18 cellular contexts compared by ENCODE assay signal in the genomic region with DNA sequence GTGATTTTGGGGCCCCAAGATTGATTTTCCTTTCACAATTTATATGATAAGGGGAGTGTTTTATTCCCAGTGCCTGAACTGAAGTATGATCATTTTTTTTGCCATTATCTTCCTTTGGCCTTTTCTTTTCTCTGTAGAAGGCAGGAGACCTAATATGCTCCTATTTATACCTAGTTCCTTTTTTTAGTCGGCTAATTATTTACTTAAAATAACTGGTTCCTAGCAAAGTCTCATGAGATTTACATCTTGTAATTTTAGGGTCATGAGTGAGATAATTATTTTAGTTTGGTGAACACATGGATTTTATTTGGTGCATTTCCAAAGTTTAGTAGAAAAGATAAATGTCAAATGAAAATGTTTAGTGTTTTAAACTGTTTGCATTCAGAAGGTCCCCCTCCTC. TPM values are rescaled to one million over a fixed set of nuclear protein-coding genes. Genes with fewer than 3 reads are reported as not detected.
DNase-seq lines count a peak whose midpoint lies in the region; ATAC-seq, FAIRE-seq and TF ChIP-seq lines count a peak whose summit lies in the region.
"Had no signal": no experiment of that assay in that cellular context is flagged by ENCODE, and none has a peak within 500 bp of the region (broad histone marks: within the 10 kb centered on the region; RNA-seq: fewer than 3 reads in every experiment).

No MANE protein-coding gene starts in this region.

- 0% methylated on average over 1 of the region's 1 CpG for WGBS in GM12878 (ENCODE audit: insufficient coverage, insufficient replicate concordance, low lambda C conversion rate, missing lambda C conversion rate)

- SMC1A ChIA-PET in GM12878 (lab: Charles Lee; ENCODE audit: uncharacterized antibody, unreplicated experiment): interaction anchor here (0.9 to 3.5 kb wide), 8 partner anchors 17 to 58 kb away, joined by 3 to 25 read pairs (median 5); partner anchors contain the start of gene SEC14L1

- H3K36me3 ChIP-seq in cardiac muscle cell (no peaks in the 10 kb centered on the region), GM12878 (ENCODE audit: control insufficient read depth in 2 of 2, insufficient read depth in 2 of 2, low read length in 1 of 2) (peaks cover 7 to 8% of the 10 kb centered on the region in 2 experiments; a peak in 3 of 4 replicates)

- POLR2A ChIA-PET in GM12878 (lab: Charles Lee): interaction anchor here (1.0 to 2.0 kb wide), 3 partner anchors 9 to 25 kb away, joined by 3 to 5 read pairs (median 4); partner anchors contain the start of gene SEC14L1
- POLR2A ChIA-PET in naive thymus-derived CD8-positive, alpha-beta T cell (lab: Charles Lee): no interaction called here

- TF ChIP-seq POLR2A in GM12878 (IDR thresholded peaks at IDR 0.05; ENCODE audit: low read depth, low read length): no peak

- intact Hi-C loops in cardiac septum (cut with DNase I) (no loop called here), GM12878 (cut with micrococcal nuclease; ENCODE audit: unreplicated experiment) (no loop called here)

- H3K9me3 Mint-ChIP-seq in naive thymus-derived CD8-positive, alpha-beta T cell: peaks cover 0 to 39% (median 16%) of the 10 kb centered on the region in 9 donors
- H3K9me3 Mint-ChIP-seq in type B pancreatic cell: peaks cover 16% of the 10 kb centered on the region

- no peak overlapping the region for H2AFZ ChIP-seq in GM12878 (ENCODE audit: control insufficient read depth, low read depth, low read length)

- H3K27ac ChIP-seq in cardiac muscle cell (peak overlapping the region; percentile 75), GM12878 (ENCODE audit: control insufficient read depth, insufficient read depth) (peak overlapping the region; percentile 28; the same call in 1 of the 2 replicates)

- peak; percentile 27 for FAIRE-seq in GM12878 (lab: Jason Lieb, UNC)

- H3K9ac ChIP-seq in GM12878 (ENCODE audit: control insufficient read depth, insufficient read depth, low read length): no peak overlapping the region

- no TSS peak for BruUV-seq in GM12878 (replicated peaks; lab: Mats Ljungman, UMichigan)

- no peak for TF ChIP-seq EP300 in GM12878 (IDR thresholded peaks at IDR 0.05; ENCODE audit: borderline replicate concordance in 1 of 2, control insufficient read depth in 1 of 2, low read depth in 2 of 2, low read length in 2 of 2)

- peaks cover 28 to 55% (median 51%) of the 10 kb centered on the region in 4 donors for H3K4me1 Mint-ChIP-seq in naive thymus-derived CD8-positive, alpha-beta T cell
- H3K4me1 Mint-ChIP-seq in type B pancreatic cell (ENCODE audit: unreplicated experiment): peaks cover 45% of the 10 kb centered on the region

- in situ Hi-C loops in GM12878 (cut with MboI): no loop called here

- H3K9me3 ChIP-seq in cardiac muscle cell (ENCODE audit: low read depth): no peaks in the 10 kb centered on the region
- peaks cover 36% of the 10 kb centered on the region for H3K9me3 ChIP-seq in GM12878 (replicated peaks; ENCODE audit: control insufficient read depth, insufficient read depth, low read length)

- no peaks in the 10 kb centered on the region for H3K27me3 Mint-ChIP-seq in naive thymus-derived CD8-positive, alpha-beta T cell
- no peaks in the 10 kb centered on the region for H3K27me3 Mint-ChIP-seq in type B pancreatic cell
- H3K27me3 Mint-ChIP-seq: activated CD8-positive, alpha-beta memory T cell treated with anti-CD3 and anti-CD28 coated beads, Interleukin-2, amount 10 ng/mL, durations not matched to agents 7 days and 5 days; activated naive CD4-positive, alpha-beta T cell treated with anti-CD3 and anti-CD28 coated beads, Interleukin-2, amount 10 ng/mL, durations not matched to agents 7 days and 5 days; stimulated activated naive CD8-positive, alpha-beta T cell treated with anti-CD3 and anti-CD28 coated beads, Interleukin-15, Interleukin-2, amounts not matched to agents 100 ng/mL and 50 ng/mL, for 24 hours had no signal

- H3K4me3 ChIP-seq in cardiac muscle cell: no peak overlapping the region
- no peak overlapping the region for H3K4me3 ChIP-seq in GM12878

- H3K36me3 Mint-ChIP-seq in naive thymus-derived CD8-positive, alpha-beta T cell: peaks cover 21 to 46% (median 22%) of the 10 kb centered on the region in 3 donors
- peaks cover 36% of the 10 kb centered on the region for H3K36me3 Mint-ChIP-seq in type B pancreatic cell

- RAD21 ChIA-PET in GM12878 (lab: Charles Lee; ENCODE audit: unreplicated experiment): interaction anchor here (1.0 to 1.5 kb wide), 3 partner anchors 16 to 56 kb away, joined by 3 to 6 read pairs (median 4); partner anchors contain the start of gene SEC14L1

- DNase-seq in cardiac muscle cell (ENCODE audit: low read depth in 1 of 2, low spot score in 1 of 2) (no peak), cardiac septum (ENCODE audit: low spot score) (no peak), GM12878 (ENCODE audit: low read depth, low spot score) (no peak), type B pancreatic cell (ENCODE audit: extremely low spot score, unreplicated experiment) (no peak)
- DNase-seq in naive thymus-derived CD8-positive, alpha-beta T cell: no peak
- no peak for DNase-seq in activated naive CD4-positive, alpha-beta T cell treated with anti-CD3 and anti-CD28 coated beads, Interleukin-2, amount 50 U/mL, for 16 hours
- DNase-seq: activated CD8-positive, alpha-beta memory T cell treated with anti-CD3 and anti-CD28 coated beads, Interleukin-2, amount 10 ng/mL, durations not matched to agents 7 days and 5 days; activated naive CD4-positive, alpha-beta T cell treated with anti-CD3 and anti-CD28 coated beads, Interleukin-2, amount 10 ng/mL, durations not matched to agents 7 days and 5 days; cerebellar nuclear complex; DMS 273 treated with DMSO at 0.1 percent for 48 hours; erythroblast; head of caudate nucleus; left cardiac atrium; NCI-H1930 had no signal

- peaks cover 64% of the 10 kb centered on the region for H3K79me2 ChIP-seq in GM12878 (ENCODE audit: control insufficient read depth, insufficient read depth, low read length)

- H4K20me1 ChIP-seq in GM12878 (ENCODE audit: control insufficient read depth, insufficient read depth): peaks cover 6% of the 10 kb centered on the region

- TF ChIP-seq CTCF in cardiac muscle cell (IDR thresholded peaks at IDR 0.05; ENCODE audit: low read depth, low read length) (no peak), GM12878 (IDR thresholded peaks at IDR 0.05 in 2 of 3, conservative IDR thresholded peaks at IDR 0.05 in 1 of 3; ENCODE audit: control insufficient read depth in 2 of 3, extremely low read depth in 1 of 3, insufficient read depth in 1 of 3, low read depth in 3 of 3, low read length in 3 of 3) (no peak), type B pancreatic cell (conservative IDR thresholded peaks at IDR 0.05) (no peak)

- H3K4me1 ChIP-seq in cardiac muscle cell (ENCODE audit: low read depth) (peaks cover 35% of the 10 kb centered on the region), GM12878 (ENCODE audit: control insufficient read depth, insufficient read depth, low read length) (peaks cover 14% of the 10 kb centered on the region)

- ATAC-seq in GM12878 (peak; percentile 55; the same call in 2 of the 3 replicates), HG02571 (IDR thresholded peaks at IDR 0.05; ENCODE audit: unreplicated experiment) (no peak), GM21367 (IDR thresholded peaks at IDR 0.05; ENCODE audit: unreplicated experiment) (no peak)
- ATAC-seq in naive thymus-derived CD8-positive, alpha-beta T cell: no peak
- ATAC-seq: activated CD8-positive, alpha-beta memory T cell treated with anti-CD3 and anti-CD28 coated beads, Interleukin-2, amount 10 ng/mL, durations not matched to agents 7 days and 5 days; HCT116; left cardiac atrium had no signal

- TF ChIP-seq RAD21 in GM12878 (IDR thresholded peaks at IDR 0.05; ENCODE audit: insufficient read depth, low read depth, low read length): no peak

- H3K27ac Mint-ChIP-seq in naive thymus-derived CD8-positive, alpha-beta T cell: peak overlapping the region in 8 of 10 donors; percentile 12 to 87 (median 76)
- no peak overlapping the region for H3K27ac Mint-ChIP-seq in type B pancreatic cell
- H3K27ac Mint-ChIP-seq: activated CD8-positive, alpha-beta memory T cell treated with anti-CD3 and anti-CD28 coated beads, Interleukin-2, amount 10 ng/mL, durations not matched to agents 7 days and 5 days had no signal

- peak overlapping the region in 3 of 10 donors; percentile 15 to 58 (median 26) for H3K4me3 Mint-ChIP-seq in naive thymus-derived CD8-positive, alpha-beta T cell
- peak overlapping the region; percentile 7 for H3K4me3 Mint-ChIP-seq in type B pancreatic cell
- H3K4me3 Mint-ChIP-seq: activated CD8-positive, alpha-beta memory T cell treated with anti-CD3 and anti-CD28 coated beads, Interleukin-2, amount 10 ng/mL, durations not matched to agents 7 days and 5 days; activated naive CD4-positive, alpha-beta T cell treated with anti-CD3 and anti-CD28 coated beads, Interleukin-2, amount 10 ng/mL, durations not matched to agents 7 days and 5 days; stimulated activated naive CD8-positive, alpha-beta T cell treated with anti-CD3 and anti-CD28 coated beads, Interleukin-15, Interleukin-2, amounts not matched to agents 100 ng/mL and 50 ng/mL, for 24 hours had no signal

- CTCF ChIA-PET in GM12878 (lab: Yijun Ruan, JAX): interaction anchor here (1.0 to 1.5 kb wide), 2 partner anchors 10 to 264 kb away, joined by 3 read pairs; no protein-coding TSS in a partner anchor

- no peaks in the 10 kb centered on the region for H3K27me3 ChIP-seq in cardiac muscle cell
- no peaks in the 10 kb centered on the region for H3K27me3 ChIP-seq in GM12878 (replicated peaks in 1 of 2; ENCODE audit: control insufficient read depth in 2 of 2, insufficient read depth in 2 of 2, low read length in 1 of 2)

- peak overlapping the region; percentile 44 for H3K4me2 ChIP-seq in GM12878 (ENCODE audit: control insufficient read depth, insufficient read depth)

RNA-seq across cellular contexts. Expression of gene SEC14L1, which starts 24.8 kb away (rescaled TPM):
- total RNA-seq in cardiac muscle cell: 25.5 and 26.0 TPM in 2 replicates
- polyA plus RNA-seq in cardiac muscle cell: 30.0 and 32.4 TPM in 2 replicates
- 44.2 TPM for total RNA-seq in cardiac septum
- 161 and 179 TPM in 2 replicates for total RNA-seq in GM12878 (2013; cell fraction: nucleolus; rRNA removed)
- 28.2 and 32.4 TPM in 2 replicates for total RNA-seq in GM12878 (2014; rRNA removed)
- 18.2 and 19.0 TPM in 2 replicates for total RNA-seq in GM12878 (2014; rRNA removed; fragmentation: Illumina TruSeq; extraction: Trizol)
- 58.1 and 66.1 TPM in 2 replicates for total RNA-seq in GM12878 (2021)
- 26.5 TPM for polyA plus RNA-seq in GM12878 (2011; ENCODE audit: low read depth)
- polyA plus RNA-seq in GM12878 (2011; rRNA removed): 28.8 and 33.3 TPM in 2 replicates
- polyA plus RNA-seq in GM12878 (2011; cell fraction: cytosol; rRNA removed): 26.4 and 30.9 TPM in 2 replicates
- polyA plus RNA-seq in GM12878 (2011; cell fraction: nucleus; rRNA removed): 38.5 and 42.8 TPM in 2 replicates
- polyA plus RNA-seq in GM12878 (2012): 46.1 and 55.7 TPM in 2 replicates
- 35.8 and 41.5 TPM in 2 replicates for polyA plus RNA-seq in GM12878 (2014; fragmentation: Illumina TruSeq; extraction: Trizol)
- polyA plus RNA-seq in GM12878 (2014; fragmentation: Nextera tagmentation; extraction: Ambion mirVana): 10 to 100 TPM in 1 of 2 experiments, 1 to 10 TPM in 1; 6.3 to 10.2 TPM
- polyA plus RNA-seq in GM12878 (2014; rRNA removed): 32.5 and 34.6 TPM in 2 replicates
- polyA plus RNA-seq in GM12878 (2016; fragmentation: Nextera tagmentation; extraction: Ambion mirVana): 10 to 100 TPM; 48.5 to 52.3 TPM
- polyA minus RNA-seq in GM12878 (2011; rRNA and poly(A)+ RNA removed): 26.8 and 36.9 TPM in 2 replicates
- 18.6 and 19.0 TPM in 2 replicates for polyA minus RNA-seq in GM12878 (2011; cell fraction: cytosol; rRNA and poly(A)+ RNA removed)
- 17.2 and 32.2 TPM in 2 replicates for polyA minus RNA-seq in GM12878 (2011; cell fraction: nucleus; rRNA and poly(A)+ RNA removed)
- 10 to 100 TPM; 26.5 to 32.9 TPM for total RNA-seq in naive thymus-derived CD8-positive, alpha-beta T cell
- polyA plus RNA-seq in naive thymus-derived CD8-positive, alpha-beta T cell: 1 to 10 TPM; 7.7 to 9.5 (median 8.9) TPM
- 42.3 and 74.9 TPM in 2 replicates for total RNA-seq in type B pancreatic cell (ENCODE audit: low replicate concordance)
